In the genomic region with DNA sequence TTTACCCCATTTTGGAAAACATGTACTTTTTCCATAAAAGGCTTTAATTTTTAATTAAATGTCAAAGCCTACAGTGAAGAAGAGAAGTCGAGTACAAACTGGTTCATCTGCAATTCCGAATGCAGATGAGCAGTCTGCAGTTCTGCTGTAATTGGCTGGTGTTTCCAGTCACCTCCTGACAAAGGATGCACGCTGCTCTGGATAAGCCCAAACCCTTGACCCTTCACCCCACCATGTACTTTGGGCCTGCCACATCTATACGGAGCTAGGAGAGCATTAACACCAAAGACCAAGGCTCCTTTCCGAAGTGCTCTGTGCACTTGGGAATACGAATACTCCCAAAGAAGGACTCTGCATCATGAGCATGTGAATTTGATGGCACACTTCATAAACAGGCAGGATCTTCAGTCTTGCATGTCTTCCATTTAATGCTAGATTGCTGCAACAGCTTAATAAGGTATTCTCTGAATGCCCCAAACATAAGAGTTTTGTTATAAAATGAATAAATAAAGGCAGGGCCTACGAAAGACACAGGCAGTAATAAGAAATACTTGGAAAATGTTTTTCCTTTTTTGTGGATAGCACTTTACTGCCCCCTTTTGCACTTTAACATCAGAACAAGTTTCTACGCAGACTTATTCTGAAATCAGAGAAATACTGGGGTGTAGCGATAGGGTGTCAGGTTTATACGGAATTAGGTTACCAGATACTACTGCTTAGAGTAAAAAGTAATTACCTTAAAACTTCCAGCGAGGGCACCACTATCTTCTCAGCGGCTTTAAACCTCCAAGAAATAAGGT, we compare ENCODE assay signal across 10 cellular contexts. TPM values are rescaled to one million over a fixed set of nuclear protein-coding genes. Genes with fewer than 3 reads are reported as not detected.
DNase-seq lines count a peak whose midpoint lies in the region; FAIRE-seq and TF ChIP-seq lines count a peak whose summit lies in the region.
"Had no signal": no experiment of that assay in that cellular context is flagged by ENCODE, and none has a peak within 500 bp of the region (broad histone marks: within the 10 kb centered on the region; RNA-seq: fewer than 3 reads in every experiment).

No MANE protein-coding gene starts in this region.

- H3K4me1 ChIP-seq in colonic mucosa (peaks cover 4% of the 10 kb centered on the region), small intestine (ENCODE audit: control insufficient read depth in 2 of 2, insufficient read depth in 1 of 2, low read depth in 1 of 2, low read length in 1 of 2) (no peaks in the 10 kb centered on the region)

- H3K27me3 ChIP-seq in BJ (ENCODE audit: control insufficient read depth, insufficient read depth, low read length), result no peaks in the 10 kb centered on the region
- H3K27me3 ChIP-seq in colonic mucosa, result no peaks in the 10 kb centered on the region
- no peaks in the 10 kb centered on the region for H3K27me3 ChIP-seq in small intestine (ENCODE audit: control insufficient read depth in 2 of 2, insufficient read depth in 2 of 2, low read length in 2 of 2)
- H3K27me3 ChIP-seq: adrenal gland had no signal

- CTCF ChIA-PET in BJ (lab: Yijun Ruan, JAX), result interaction anchor here (1.0 kb wide), 1 partner anchor 432 kb away, joined by 3 read pairs; no protein-coding TSS in a partner anchor

- H3K27ac ChIP-seq in colonic mucosa, result no peak overlapping the region
- H3K27ac ChIP-seq in small intestine (ENCODE audit: low read depth in 1 of 2, low read length in 1 of 2), result no peak overlapping the region
- H3K27ac ChIP-seq: adrenal gland had no signal

- intact Hi-C loops in colonic mucosa (cut with DNase I), result no loop called here

- no peak for FAIRE-seq in small intestine (lab: Jason Lieb, UNC)

- no peak for DNase-seq in BJ (ENCODE audit: low read depth)
- DNase-seq in Kasumi-1 (lab: John Stamatoyannopoulos, UW), result peak; percentile 37 to 38
- DNase-seq in colonic mucosa, result no peak
- DNase-seq in midbrain (lab: John Stamatoyannopoulos, UW), result peak; percentile 70
- no peak for DNase-seq in effector CD8-positive, alpha-beta T cell (lab: John Stamatoyannopoulos, UW)
- DNase-seq in SW 1271 (lab: John Stamatoyannopoulos, UW), result no peak
- no peak for DNase-seq in OCI-M2 (lab: John Stamatoyannopoulos, UW; ENCODE audit: unreplicated experiment)
- DNase-seq in small intestine, result no peak
- DNase-seq: adrenal gland, MM.1S had no signal

- WGBS in small intestine, 3 donors, result 67 to 71% (median 68%) methylated on average over 12 of the region's 12 CpGs

- H3K9me3 ChIP-seq in colonic mucosa (no peaks in the 10 kb centered on the region), small intestine (ENCODE audit: control insufficient read depth, low read depth) (no peaks in the 10 kb centered on the region)
- H3K9me3 ChIP-seq: adrenal gland had no signal

- H3K36me3 ChIP-seq in BJ (ENCODE audit: control insufficient read depth, insufficient read depth, low read length), result no peaks in the 10 kb centered on the region
- no peaks in the 10 kb centered on the region for H3K36me3 ChIP-seq in colonic mucosa
- no peaks in the 10 kb centered on the region for H3K36me3 ChIP-seq in small intestine (ENCODE audit: control insufficient read depth in 2 of 2, insufficient read depth in 2 of 2, low read length in 2 of 2)
- H3K36me3 ChIP-seq: adrenal gland had no signal

- POLR2A ChIA-PET in BJ (lab: Charles Lee), result no interaction called here

- peak; percentile 58 for TF ChIP-seq CTCF in BJ (IDR thresholded peaks at IDR 0.05; ENCODE audit: insufficient read depth, low read depth, low read length)
- TF ChIP-seq CTCF in colonic mucosa (IDR thresholded peaks at IDR 0.05), result peak; percentile 13

- H3K4me3 ChIP-seq in BJ (ENCODE audit: low read depth, low read length) (no peak overlapping the region), colonic mucosa (no peak overlapping the region), small intestine (ENCODE audit: low read depth in 1 of 2, low read length in 2 of 2) (no peak overlapping the region)
- H3K4me3 ChIP-seq: adrenal gland had no signal

- H3K9ac ChIP-seq in colonic mucosa (ENCODE audit: low read depth in 2 of 2, low read length in 2 of 2), result peak overlapping the region in 1 of 2 donors; percentile 23

RNA-seq across cellular contexts. Expression of a gene that starts 15.1 kb away (rescaled TPM):
- polyA plus RNA-seq in BJ (2011; rRNA removed), result 17.1 and 19.4 TPM in 2 replicates
- 20.0 and 22.8 TPM in 2 replicates for polyA minus RNA-seq in BJ (2011; rRNA and poly(A)+ RNA removed)
- total RNA-seq in colonic mucosa, result 100 to 1,000 TPM in 1 of 2 donors, 10 to 100 TPM in 1; 41.8 to 104 TPM
- 10 to 100 TPM; 10.8 to 33.0 (median 18.1) TPM for polyA plus RNA-seq in small intestine

RNA-seq across cellular contexts. Expression of a gene that starts 47.5 kb away (rescaled TPM):
- polyA plus RNA-seq in BJ (2011; rRNA removed), result 25.6 and 46.3 TPM in 2 replicates
- 4.0 and 4.6 TPM in 2 replicates for polyA minus RNA-seq in BJ (2011; rRNA and poly(A)+ RNA removed)
- 10 to 100 TPM; 58.7 to 60.0 TPM for total RNA-seq in colonic mucosa
- polyA plus RNA-seq in small intestine, result 10 to 100 TPM; 43.8 to 65.8 (median 46.2) TPM

Comparison
In these comparisons a context has a peak if more than half of its experiments do, and no peak if none do; other contexts are left out.
1. DNase-seq: peak in Kasumi-1 (2 of 2) and midbrain (single experiment); none in BJ (single experiment), colonic mucosa (single experiment), effector CD8-positive, alpha-beta T cell (single experiment), SW 1271 (0 of 2), OCI-M2 (single experiment) and small intestine (single experiment).